8 cellular contexts compared by ENCODE assay signal in the genomic region with DNA sequence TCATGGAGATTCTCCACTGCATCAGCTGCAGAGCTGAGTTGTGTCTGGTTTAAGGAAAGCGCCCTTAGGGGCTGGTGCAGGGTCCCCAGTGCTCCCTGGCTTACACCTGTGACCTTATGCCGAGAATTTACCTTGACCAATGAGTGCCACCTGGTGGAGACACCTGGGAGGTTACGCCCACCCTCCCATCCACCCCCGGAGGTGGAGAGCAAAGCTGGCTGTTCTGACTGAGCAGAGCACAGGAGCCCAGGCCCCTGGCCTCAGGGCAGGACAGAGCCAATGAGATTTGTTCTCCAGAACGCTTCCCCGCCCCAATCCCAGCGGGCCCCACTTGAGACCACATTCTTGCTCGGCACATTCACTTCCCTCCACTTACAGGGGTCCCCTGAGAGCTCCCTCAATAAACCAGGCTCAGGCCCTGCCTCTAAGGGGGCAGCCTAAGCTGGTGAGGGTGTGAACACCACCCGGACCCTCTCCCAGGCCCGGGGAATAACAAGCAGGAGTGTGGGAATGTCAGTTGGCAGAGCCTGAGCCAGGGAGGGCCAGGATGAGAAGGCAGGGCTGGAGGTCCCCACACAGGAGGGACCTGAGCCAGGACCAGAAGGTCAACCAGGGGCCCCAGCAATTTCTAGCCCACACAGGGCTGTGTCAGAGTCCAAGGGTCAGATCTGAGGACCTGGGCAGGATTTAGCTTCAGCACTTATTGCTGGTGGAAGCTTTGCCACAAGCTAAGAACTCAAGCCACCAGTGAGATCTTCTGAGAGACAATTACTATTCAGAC.
DNase-seq lines count a peak whose midpoint lies in the region; ATAC-seq and TF ChIP-seq lines count a peak whose summit lies in the region.

No MANE protein-coding gene starts in this region.

- no peaks in the 10 kb centered on the region for H3K4me1 ChIP-seq in effector memory CD4-positive, alpha-beta T cell (ENCODE audit: control insufficient read depth, insufficient read depth, low read length, poor library complexity, severe bottlenecking)

- peak; percentile 54 for DNase-seq in activated CD4-positive, alpha-beta memory T cell treated with anti-CD3 and anti-CD28 coated beads for 36 hours
- no peak for DNase-seq in activated CD4-positive, alpha-beta memory T cell treated with anti-CD3 and anti-CD28 coated beads, Interleukin-2, amount 10 ng/mL, durations not matched to agents 7 days and 5 days
- DNase-seq in NAMALWA (ENCODE audit: low spot score), result peak; percentile 33
- no peak for DNase-seq in chondrocyte (ENCODE audit: low spot score)
- DNase-seq in stimulated activated naive CD8-positive, alpha-beta T cell treated with anti-CD3 and anti-CD28 coated beads, Interleukin-15, Interleukin-2, amounts not matched to agents 100 U/mL and 50 U/mL, for 24 hours, result peak; percentile 32
- no peak for DNase-seq in dedifferentiated amniotic fluid mesenchymal stem cell (ENCODE audit: extremely low spot score)
- DNase-seq in effector memory CD4-positive, alpha-beta T cell, result no peak
- DNase-seq in kidney glomerular epithelial cell (lab: John Stamatoyannopoulos, UW), result no peak

- POLR2A ChIA-PET in activated CD4-positive, alpha-beta memory T cell treated with anti-CD3 and anti-CD28 coated beads for 36 hours (lab: Charles Lee), result no interaction called here
- POLR2A ChIA-PET in activated CD4-positive, alpha-beta memory T cell treated with anti-CD3 and anti-CD28 coated beads, Interleukin-2, amount 10 ng/mL, durations not matched to agents 7 days and 5 days (lab: Charles Lee), result no interaction called here

- CTCF ChIA-PET in activated CD4-positive, alpha-beta memory T cell treated with anti-CD3 and anti-CD28 coated beads for 36 hours (lab: Charles Lee), result interaction anchor here (1.0 to 1.7 kb wide), 5 partner anchors 10 to 795 kb away, joined by 3 to 5 read pairs (median 4); no protein-coding TSS in a partner anchor
- CTCF ChIA-PET in activated CD4-positive, alpha-beta memory T cell treated with anti-CD3 and anti-CD28 coated beads, Interleukin-2, amount 10 ng/mL, durations not matched to agents 7 days and 5 days (lab: Charles Lee), result interaction anchor here (1.1 kb wide), 1 partner anchor 11 kb away, joined by 3 read pairs; no protein-coding TSS in a partner anchor

- H3K4me3 Mint-ChIP-seq in activated CD4-positive, alpha-beta memory T cell treated with anti-CD3 and anti-CD28 coated beads for 36 hours, result no peak overlapping the region
- no peak overlapping the region for H3K4me3 Mint-ChIP-seq in activated CD4-positive, alpha-beta memory T cell treated with anti-CD3 and anti-CD28 coated beads, Interleukin-2, amount 10 ng/mL, durations not matched to agents 7 days and 5 days
- H3K4me3 Mint-ChIP-seq in chondrocyte (ENCODE audit: unreplicated experiment), result no peak overlapping the region

- no peaks in the 10 kb centered on the region for H3K36me3 Mint-ChIP-seq in activated CD4-positive, alpha-beta memory T cell treated with anti-CD3 and anti-CD28 coated beads for 36 hours
- no peaks in the 10 kb centered on the region for H3K36me3 Mint-ChIP-seq in activated CD4-positive, alpha-beta memory T cell treated with anti-CD3 and anti-CD28 coated beads, Interleukin-2, amount 10 ng/mL, durations not matched to agents 7 days and 5 days (ENCODE audit: low read depth)
- peaks cover 1% of the 10 kb centered on the region for H3K36me3 Mint-ChIP-seq in chondrocyte (ENCODE audit: low read depth)

- no peak for ATAC-seq in stimulated activated naive CD8-positive, alpha-beta T cell treated with anti-CD3 and anti-CD28 coated beads, Interleukin-15, Interleukin-2, amounts not matched to agents 100 U/mL and 50 U/mL, for 24 hours

- no peaks in the 10 kb centered on the region for H3K9me3 ChIP-seq in effector memory CD4-positive, alpha-beta T cell (ENCODE audit: control insufficient read depth, low read length)

- peaks cover 7% of the 10 kb centered on the region for H3K27me3 Mint-ChIP-seq in activated CD4-positive, alpha-beta memory T cell treated with anti-CD3 and anti-CD28 coated beads for 36 hours
- peaks cover 9% of the 10 kb centered on the region for H3K27me3 Mint-ChIP-seq in activated CD4-positive, alpha-beta memory T cell treated with anti-CD3 and anti-CD28 coated beads, Interleukin-2, amount 10 ng/mL, durations not matched to agents 7 days and 5 days
- H3K27me3 Mint-ChIP-seq in chondrocyte (ENCODE audit: low read depth), result peaks cover 28% of the 10 kb centered on the region

- peak; percentile 57 for TF ChIP-seq CTCF in chondrocyte (IDR thresholded peaks at IDR 0.05)

- H3K27me3 ChIP-seq in effector memory CD4-positive, alpha-beta T cell (replicated peaks; ENCODE audit: control insufficient read depth, insufficient read depth, low read length, poor library complexity, severe bottlenecking), result no peaks in the 10 kb centered on the region

- H3K9me3 Mint-ChIP-seq in activated CD4-positive, alpha-beta memory T cell treated with anti-CD3 and anti-CD28 coated beads for 36 hours, result peaks cover under 1% of the 10 kb centered on the region
- H3K9me3 Mint-ChIP-seq in activated CD4-positive, alpha-beta memory T cell treated with anti-CD3 and anti-CD28 coated beads, Interleukin-2, amount 10 ng/mL, durations not matched to agents 7 days and 5 days, result no peaks in the 10 kb centered on the region
- H3K9me3 Mint-ChIP-seq in chondrocyte (ENCODE audit: low read depth), result peaks cover under 1% of the 10 kb centered on the region

- no peak overlapping the region for H3K27ac ChIP-seq in effector memory CD4-positive, alpha-beta T cell (ENCODE audit: insufficient read depth, low read length, poor library complexity, severe bottlenecking)

- no peak overlapping the region for H3K4me3 ChIP-seq in effector memory CD4-positive, alpha-beta T cell (ENCODE audit: insufficient read depth, low read depth, low read length, poor library complexity, severe bottlenecking)

- H3K27ac Mint-ChIP-seq in activated CD4-positive, alpha-beta memory T cell treated with anti-CD3 and anti-CD28 coated beads for 36 hours, result no peak overlapping the region
- H3K27ac Mint-ChIP-seq in activated CD4-positive, alpha-beta memory T cell treated with anti-CD3 and anti-CD28 coated beads, Interleukin-2, amount 10 ng/mL, durations not matched to agents 7 days and 5 days, result no peak overlapping the region
- no peak overlapping the region for H3K27ac Mint-ChIP-seq in chondrocyte (ENCODE audit: unreplicated experiment)

- no peaks in the 10 kb centered on the region for H3K4me1 Mint-ChIP-seq in activated CD4-positive, alpha-beta memory T cell treated with anti-CD3 and anti-CD28 coated beads for 36 hours (ENCODE audit: low read depth)
- no peaks in the 10 kb centered on the region for H3K4me1 Mint-ChIP-seq in activated CD4-positive, alpha-beta memory T cell treated with anti-CD3 and anti-CD28 coated beads, Interleukin-2, amount 10 ng/mL, durations not matched to agents 7 days and 5 days
- H3K4me1 Mint-ChIP-seq in chondrocyte (ENCODE audit: low read depth), result no peaks in the 10 kb centered on the region

- H3K36me3 ChIP-seq in effector memory CD4-positive, alpha-beta T cell (ENCODE audit: control insufficient read depth, insufficient read depth, low read length), result no peaks in the 10 kb centered on the region

- intact Hi-C loops in activated CD4-positive, alpha-beta memory T cell treated with anti-CD3 and anti-CD28 coated beads for 36 hours (cut with micrococcal nuclease), result loop anchor here (5.0 kb wide), 1 partner anchor 796 kb away; no protein-coding TSS in a partner anchor

Comparison
In these comparisons a context has a peak if more than half of its experiments do, and no peak if none do; other contexts are left out.
1. DNase-seq: peak in activated CD4-positive, alpha-beta memory T cell treated with anti-CD3 and anti-CD28 coated beads for 36 hours (single experiment), NAMALWA (single experiment) and stimulated activated naive CD8-positive, alpha-beta T cell treated with anti-CD3 and anti-CD28 coated beads, Interleukin-15, Interleukin-2, amounts not matched to agents 100 U/mL and 50 U/mL, for 24 hours (single experiment); none in activated CD4-positive, alpha-beta memory T cell treated with anti-CD3 and anti-CD28 coated beads, Interleukin-2, amount 10 ng/mL, durations not matched to agents 7 days and 5 days (single experiment), chondrocyte (single experiment), dedifferentiated amniotic fluid mesenchymal stem cell (single experiment), effector memory CD4-positive, alpha-beta T cell (0 of 3) and kidney glomerular epithelial cell (single experiment).